ENCODE assay signal across 9 cellular contexts in the genomic region with DNA sequence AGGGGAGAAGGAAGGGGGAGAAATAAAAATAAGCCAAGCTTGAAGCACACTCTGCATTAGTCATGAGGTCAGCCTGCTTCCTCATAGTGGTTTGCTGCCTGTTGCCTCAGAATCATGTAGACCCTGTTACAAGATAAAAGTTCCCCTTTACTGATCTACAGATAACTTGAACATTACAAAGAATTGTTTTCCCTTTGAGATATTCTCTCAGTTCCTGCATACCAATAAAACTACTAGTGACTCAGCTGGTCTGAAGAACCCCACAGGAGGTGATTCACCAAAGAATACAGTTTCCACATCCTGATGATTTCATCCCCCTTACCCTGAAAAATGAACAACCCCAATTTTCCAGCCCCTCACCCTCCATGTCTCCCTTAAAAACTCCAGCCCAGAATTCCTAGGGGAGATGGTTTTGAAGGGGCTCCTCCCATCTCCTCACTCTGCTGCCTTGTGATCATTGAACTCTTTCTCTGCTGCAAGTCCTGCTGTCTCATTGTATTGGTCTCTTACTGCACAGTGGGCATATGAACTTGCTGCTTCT. TPM values are rescaled to one million over a fixed set of nuclear protein-coding genes. Genes with fewer than 3 reads are reported as not detected.
DNase-seq lines count a peak whose midpoint lies in the region; ATAC-seq and TF ChIP-seq lines count a peak whose summit lies in the region.
"Had no signal": no experiment of that assay in that cellular context is flagged by ENCODE, and none has a peak within 500 bp of the region (broad histone marks: within the 10 kb centered on the region; RNA-seq: fewer than 3 reads in every experiment).

No MANE protein-coding gene starts in this region.

- H3K4me1 ChIP-seq in CD4-positive, CD25-positive, alpha-beta regulatory T cell (ENCODE audit: control insufficient read depth, insufficient read depth, low read length, poor library complexity, severe bottlenecking): no peaks in the 10 kb centered on the region
- H3K4me1 ChIP-seq in lower lobe of right lung (no peaks in the 10 kb centered on the region), gastroesophageal sphincter (no peaks in the 10 kb centered on the region), esophagus squamous epithelium (no peaks in the 10 kb centered on the region)

- H3K27me3 Mint-ChIP-seq in CD4-positive, CD25-positive, alpha-beta regulatory T cell: peaks cover 5% of the 10 kb centered on the region
- no peaks in the 10 kb centered on the region for H3K27me3 Mint-ChIP-seq in T-helper 17 cell

- peaks cover 0 to 17% (median 9%) of the 10 kb centered on the region in 7 donors for H3K9me3 Mint-ChIP-seq in CD4-positive, CD25-positive, alpha-beta regulatory T cell

- H3K9me3 ChIP-seq in CD4-positive, CD25-positive, alpha-beta regulatory T cell (ENCODE audit: control insufficient read depth in 2 of 2, low read length in 2 of 2): peaks cover 0 to 14% of the 10 kb centered on the region in 2 experiments
- peaks cover 14% of the 10 kb centered on the region for H3K9me3 ChIP-seq in lower lobe of right lung
- peaks cover 0 to 17% (median 0%) of the 10 kb centered on the region in 3 donors for H3K9me3 ChIP-seq in gastroesophageal sphincter
- no peaks in the 10 kb centered on the region for H3K9me3 ChIP-seq in T-helper 17 cell (ENCODE audit: control insufficient read depth, low read length, poor library complexity, severe bottlenecking)
- peaks cover 0 to 11% (median 8%) of the 10 kb centered on the region in 3 donors for H3K9me3 ChIP-seq in esophagus squamous epithelium

- peaks cover 4% of the 10 kb centered on the region for H3K27me3 ChIP-seq in CD4-positive, CD25-positive, alpha-beta regulatory T cell (ENCODE audit: control insufficient read depth, insufficient read depth, low read length)
- no peaks in the 10 kb centered on the region for H3K27me3 ChIP-seq in lower lobe of right lung (ENCODE audit: low read depth)
- H3K27me3 ChIP-seq in gastroesophageal sphincter: no peaks in the 10 kb centered on the region
- no peaks in the 10 kb centered on the region for H3K27me3 ChIP-seq in esophagus squamous epithelium

- H3K4me3 Mint-ChIP-seq in CD4-positive, CD25-positive, alpha-beta regulatory T cell: no peak overlapping the region
- no peak overlapping the region for H3K4me3 Mint-ChIP-seq in T-helper 17 cell

- H3K27ac Mint-ChIP-seq in CD4-positive, CD25-positive, alpha-beta regulatory T cell: no peak overlapping the region
- H3K27ac Mint-ChIP-seq in T-helper 17 cell: no peak overlapping the region

- intact Hi-C loops in lower lobe of right lung (cut with DNase I): no loop called here
- intact Hi-C loops in esophagus squamous epithelium (cut with DNase I): no loop called here

- no peak overlapping the region for H3K4me3 ChIP-seq in CD4-positive, CD25-positive, alpha-beta regulatory T cell (ENCODE audit: low read depth, low read length)
- H3K4me3 ChIP-seq in Jurkat, Clone E6-1 (ENCODE audit: low read length): no peak overlapping the region
- no peak overlapping the region for H3K4me3 ChIP-seq in lower lobe of right lung
- no peak overlapping the region for H3K4me3 ChIP-seq in gastroesophageal sphincter
- no peak overlapping the region for H3K4me3 ChIP-seq in esophagus squamous epithelium

- H3K36me3 Mint-ChIP-seq in CD4-positive, CD25-positive, alpha-beta regulatory T cell: no peaks in the 10 kb centered on the region
- no peaks in the 10 kb centered on the region for H3K36me3 Mint-ChIP-seq in T-helper 17 cell (ENCODE audit: low read depth)

- TF ChIP-seq CTCF in lower lobe of right lung (IDR thresholded peaks at IDR 0.05): no peak
- TF ChIP-seq CTCF in gastroesophageal sphincter (IDR thresholded peaks at IDR 0.05): no peak
- no peak for TF ChIP-seq CTCF in esophagus squamous epithelium (IDR thresholded peaks at IDR 0.05)

- H3K27ac ChIP-seq in CD4-positive, CD25-positive, alpha-beta regulatory T cell (ENCODE audit: insufficient read depth, low read length, poor library complexity, severe bottlenecking): no peak overlapping the region
- H3K27ac ChIP-seq in lower lobe of right lung: no peak overlapping the region
- no peak overlapping the region for H3K27ac ChIP-seq in gastroesophageal sphincter
- H3K27ac ChIP-seq in esophagus squamous epithelium: peak overlapping the region in 1 of 4 donors; percentile 4

- DNase-seq in CD4-positive, CD25-positive, alpha-beta regulatory T cell: peak in 1 of 3 donors; percentile 3
- DNase-seq in Jurkat, Clone E6-1 (ENCODE audit: low read depth, low spot score): peak; percentile 1
- DNase-seq in activated T-cell treated with anti-CD3 and anti-CD28 coated beads, Interleukin-2, amount 50 U/mL, for 48 hours: peak; percentile 47 to 50
- DNase-seq in lower lobe of right lung (no peak), T-helper 17 cell (no peak), esophagus squamous epithelium (lab: John Stamatoyannopoulos, UW) (no peak), DMS153 treated with DMSO at 0.1 percent for 48 hours (lab: John Stamatoyannopoulos, UW; ENCODE audit: unreplicated experiment) (no peak)
- DNase-seq: activated CD4-positive, alpha-beta T cell treated with anti-CD3 and anti-CD28 coated beads for 4 hours had no signal

- no peak for TF ChIP-seq POLR2A in gastroesophageal sphincter (IDR thresholded peaks at IDR 0.05)
- no peak for TF ChIP-seq POLR2A in esophagus squamous epithelium (IDR thresholded peaks at IDR 0.05)

- ATAC-seq in CD4-positive, CD25-positive, alpha-beta regulatory T cell (ENCODE audit: low read depth in 2 of 2): peak; percentile 31 to 40
- ATAC-seq in lower lobe of right lung (peak; percentile 77), gastroesophageal sphincter (no peak), T-helper 17 cell (no peak)

- no peaks in the 10 kb centered on the region for H3K36me3 ChIP-seq in CD4-positive, CD25-positive, alpha-beta regulatory T cell (ENCODE audit: control insufficient read depth, insufficient read depth, low read length)
- H3K36me3 ChIP-seq in lower lobe of right lung: no peaks in the 10 kb centered on the region
- no peaks in the 10 kb centered on the region for H3K36me3 ChIP-seq in gastroesophageal sphincter
- H3K36me3 ChIP-seq in esophagus squamous epithelium: no peaks in the 10 kb centered on the region

- no peak for TF ChIP-seq EP300 in gastroesophageal sphincter (IDR thresholded peaks at IDR 0.05)

- peaks cover 0 to 2% (median 0%) of the 10 kb centered on the region in 4 donors for H3K4me1 Mint-ChIP-seq in CD4-positive, CD25-positive, alpha-beta regulatory T cell
- H3K4me1 Mint-ChIP-seq in T-helper 17 cell: no peaks in the 10 kb centered on the region

RNA-seq across cellular contexts. Expression of a gene that starts 31.5 kb away (rescaled TPM):
- not detected for total RNA-seq in CD4-positive, CD25-positive, alpha-beta regulatory T cell
- under 1 TPM in 1 of 4 donors, not detected in 3; 0.05 TPM for polyA plus RNA-seq in CD4-positive, CD25-positive, alpha-beta regulatory T cell
- polyA plus RNA-seq in Jurkat, Clone E6-1 (2012; ENCODE audit: insufficient read depth, insufficient read length): 0.59 TPM
- total RNA-seq in lower lobe of right lung (127 TPM), gastroesophageal sphincter (10 to 100 TPM; 43.4 to 95.4 (median 52.7) TPM), T-helper 17 cell (under 1 TPM; 0.15 to 0.47 TPM), esophagus squamous epithelium (10 to 100 TPM in 2 of 4 donors, 1 to 10 TPM in 2; 3.1 to 27.7 (median 12.0) TPM)

Comparison
In these comparisons a context has a peak if more than half of its experiments do, and no peak if none do; other contexts are left out.
1. ATAC-seq: peak in CD4-positive, CD25-positive, alpha-beta regulatory T cell (2 of 2) and lower lobe of right lung (2 of 2); none in gastroesophageal sphincter (single experiment) and T-helper 17 cell (single experiment).
2. DNase-seq: peak in Jurkat, Clone E6-1 (single experiment) and activated T-cell treated with anti-CD3 and anti-CD28 coated beads, Interleukin-2, amount 50 U/mL, for 48 hours (2 of 2); none in lower lobe of right lung (single experiment), T-helper 17 cell (0 of 3), esophagus squamous epithelium (single experiment) and DMS153 treated with DMSO at 0.1 percent for 48 hours (single experiment).